In the genomic region with DNA sequence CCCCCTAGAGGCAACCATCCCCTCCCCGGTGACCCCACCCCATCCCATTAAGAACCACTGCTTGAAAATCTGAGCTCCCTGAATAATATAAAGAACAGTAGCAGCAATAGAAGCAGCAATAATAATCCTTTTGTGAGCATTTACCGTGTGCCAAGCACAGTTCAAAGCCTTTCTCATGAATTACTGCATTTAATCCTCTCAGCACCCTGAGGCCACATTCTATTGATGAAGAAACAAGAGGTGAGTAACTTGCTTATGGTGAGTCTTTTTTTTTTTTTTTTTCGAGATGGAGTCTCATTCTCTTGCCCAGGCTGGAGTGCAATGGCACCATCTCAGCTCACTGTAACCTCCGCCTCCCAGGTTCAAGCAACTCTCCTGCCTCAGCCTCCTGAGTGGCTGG, we compare ENCODE assay signal across 16 cellular contexts.
"Had no signal": no experiment of that assay in that cellular context is flagged by ENCODE, and none has a peak within 500 bp of the region (broad histone marks: within the 10 kb centered on the region; RNA-seq: fewer than 3 reads in every experiment).

No MANE protein-coding gene starts in this region.

- FAIRE-seq: endometrium, islet of Langerhans, pancreas, small intestine had no signal

- H3K27ac ChIP-seq: gastrocnemius medialis, heart right ventricle, pancreas had no signal

- H3K4me3 ChIP-seq: gastrocnemius medialis, heart right ventricle, pancreas had no signal

- DNase-seq: effector memory CD4-positive, alpha-beta T cell; gastrocnemius medialis; heart right ventricle; hypothalamus; midbrain; occipital lobe; pancreas; right cardiac atrium; small intestine; stimulated activated CD4-positive, alpha-beta T cell treated with anti-CD3 and anti-CD28 coated beads, Interleukin-12 subunit alpha, Interleukin-12 subunit beta, amount 100 ng/mL, for 4 hours; stimulated activated naive CD4-positive, alpha-beta T cell; trophoblast cell had no signal

- H3K36me3 ChIP-seq: gastrocnemius medialis, heart right ventricle, pancreas had no signal

- ATAC-seq: gastrocnemius medialis; heart right ventricle; left lobe of liver; natural killer cell treated with Interleukin-12 subunit alpha and Interleukin-12 subunit beta and Interleukin-15 and Interleukin-18, amount 100 ng/mL, for 72 hours; pancreas; right cardiac atrium had no signal

- H3K4me1 ChIP-seq: gastrocnemius medialis, heart right ventricle, pancreas had no signal

- H3K27me3 ChIP-seq: gastrocnemius medialis, pancreas had no signal

- H3K9me3 ChIP-seq: gastrocnemius medialis, heart right ventricle, pancreas had no signal
